1 cellular context compared by ENCODE assay signal in genomic region chr20:25696384-25697131, GRCh38.
A peak's percentile ranks its signal among the peaks of the same experiment; 100 is the strongest.
TF ChIP-seq lines count a peak whose summit lies in the region.

Gene ZNF337 (minus strand): TSS chr20:25696853. CDS start chr20:25686417, 10,436 bp downstream.

TF ChIP-seq in K562, 482 proteins besides CTCF, POLR2A, EP300 and RAD21 (continued from another document and continues in another):
- TF ChIP-seq POLR2AphosphoS2 (IDR thresholded peaks at IDR 0.05; ENCODE audit: low read length), result no peak
- no peak; the same call in 1 of the 2 replicates for TF ChIP-seq FOXP4 (CRISPR knock-in tag; IDR thresholded peaks at IDR 0.05; ENCODE audit: borderline replicate concordance)
- TF ChIP-seq NFE2L1 (tag; IDR thresholded peaks at IDR 0.05; ENCODE audit: borderline replicate concordance, low read depth), result no peak
- no peak for TF ChIP-seq THRA (IDR thresholded peaks at IDR 0.05)
- TF ChIP-seq SMARCC2 (IDR thresholded peaks at IDR 0.05; ENCODE audit: low read depth), result no peak
- no peak for TF ChIP-seq ZNF717 (CRISPR knock-in tag; IDR thresholded peaks at IDR 0.05)
- TF ChIP-seq BCL6 (CRISPR knock-in tag; IDR thresholded peaks at IDR 0.05), result no peak
- no peak for TF ChIP-seq CLOCK (CRISPR knock-in tag; IDR thresholded peaks at IDR 0.05; ENCODE audit: borderline replicate concordance)
- TF ChIP-seq E4F1 (CRISPR knock-in tag; IDR thresholded peaks at IDR 0.05; ENCODE audit: borderline replicate concordance), result no peak
- no peak for TF ChIP-seq MLX (CRISPR knock-in tag; conservative IDR thresholded peaks at IDR 0.05)
- no peak for TF ChIP-seq ZNF197 (CRISPR knock-in tag; IDR thresholded peaks at IDR 0.05; ENCODE audit: low read depth)
- no peak for TF ChIP-seq RBM15 (IDR thresholded peaks at IDR 0.05; ENCODE audit: insufficient read depth, low read length)
- no peak for TF ChIP-seq ZBTB8A (IDR thresholded peaks at IDR 0.05; ENCODE audit: partially characterized antibody)
- TF ChIP-seq CBFB (CRISPR knock-in tag; IDR thresholded peaks at IDR 0.05), result no peak
- peak; percentile 51; the same call in 1 of the 2 replicates for TF ChIP-seq JUN (IDR thresholded peaks at IDR 0.05; ENCODE audit: borderline replicate concordance, low read depth, low read length)
- 0 out of 2 replicates have a peak, but pooled peaks have one; percentile 67 for TF ChIP-seq JUN (CRISPR knock-in tag; IDR thresholded peaks at IDR 0.05; ENCODE audit: borderline replicate concordance)
- no peak for TF ChIP-seq NR2F6 (CRISPR knock-in tag; IDR thresholded peaks at IDR 0.05)
- TF ChIP-seq TRIM25 (IDR thresholded peaks at IDR 0.05; ENCODE audit: borderline replicate concordance), result no peak
- no peak for TF ChIP-seq ARID2 (IDR thresholded peaks at IDR 0.05)
- TF ChIP-seq MCM7 (IDR thresholded peaks at IDR 0.05), result no peak
- no peak for TF ChIP-seq ZNF274 (IDR thresholded peaks at IDR 0.05; ENCODE audit: borderline replicate concordance, low read depth, low read length)
- peak; percentile 50; the same call in 1 of the 2 replicates for TF ChIP-seq ZNF592 (IDR thresholded peaks at IDR 0.05)
- peak; percentile 39; the same call in 1 of the 2 replicates for TF ChIP-seq ZNF175 (CRISPR knock-in tag; IDR thresholded peaks at IDR 0.05; ENCODE audit: low read depth)
- no peak for TF ChIP-seq MIER1 (IDR thresholded peaks at IDR 0.05; ENCODE audit: low read depth)
- TF ChIP-seq KLF10 (CRISPR knock-in tag; IDR thresholded peaks at IDR 0.05), result no peak
- TF ChIP-seq NR2C1 (IDR thresholded peaks at IDR 0.05), result peak; percentile 83
- TF ChIP-seq NR2C1 (tag; IDR thresholded peaks at IDR 0.05), result peak; percentile 95
- TF ChIP-seq RERE (CRISPR knock-in tag; IDR thresholded peaks at IDR 0.05; ENCODE audit: borderline replicate concordance), result no peak
- TF ChIP-seq ZNF311 (CRISPR knock-in tag; IDR thresholded peaks at IDR 0.05), result no peak
- TF ChIP-seq PHB (CRISPR knock-in tag; IDR thresholded peaks at IDR 0.05), result no peak
- TF ChIP-seq OTX1 (CRISPR knock-in tag; IDR thresholded peaks at IDR 0.05), result no peak
- no peak for TF ChIP-seq CBFA2T3 (IDR thresholded peaks at IDR 0.05)
- no peak for TF ChIP-seq RBM17 (IDR thresholded peaks at IDR 0.05; ENCODE audit: borderline replicate concordance, low read depth, low read length)
- TF ChIP-seq ZBTB49 (CRISPR knock-in tag; IDR thresholded peaks at IDR 0.05; ENCODE audit: borderline replicate concordance), result no peak
- TF ChIP-seq PHB2 (IDR thresholded peaks at IDR 0.05; ENCODE audit: low read depth), result no peak
